In genomic region chr18:26574958-26575864, GRCh38 we compare ENCODE assay signal across 8 cellular contexts. TPM values are rescaled to one million over a fixed set of nuclear protein-coding genes. Genes with fewer than 3 reads are reported as not detected.
DNase-seq lines count a peak whose midpoint lies in the region; ATAC-seq, FAIRE-seq and TF ChIP-seq lines count a peak whose summit lies in the region.

No MANE protein-coding gene starts in this region.

- no peak for DNase-seq in D721Med (ENCODE audit: insufficient read length, low spot score)
- DNase-seq in activated naive CD8-positive, alpha-beta T cell treated with anti-CD3 and anti-CD28 coated beads, Interleukin-2, amount 50 U/mL, for 24 hours, result peak; percentile 8
- DNase-seq in right atrium auricular region (ENCODE audit: low spot score), result no peak
- peak; percentile 41 for DNase-seq in renal cortical epithelial cell (ENCODE audit: low read depth)
- DNase-seq in amniotic stem cell (lab: John Stamatoyannopoulos, UW), result no peak
- DNase-seq in RKO (ENCODE audit: low spot score), result no peak

- H3K27ac ChIP-seq in HUES64 (ENCODE audit: low read depth, low read length) (peak overlapping the region; percentile 22), right atrium auricular region (no peak overlapping the region)

- H3K4me1 ChIP-seq in HUES64 (ENCODE audit: insufficient read depth, low read length) (peaks cover 16% of the 10 kb centered on the region; the same call in 1 of the 2 replicates), right atrium auricular region (peaks cover 0 to 8% of the 10 kb centered on the region in 2 donors)

- H3K4me3 ChIP-seq in HUES64 (ENCODE audit: low read length) (peak overlapping the region; percentile 47), right atrium auricular region (peak overlapping the region; percentile 25 to 51)

- 12% methylated on average over 27 of the region's 27 CpGs for WGBS in HUES64

- H3K36me3 ChIP-seq in HUES64 (ENCODE audit: insufficient read depth, low read length) (no peaks in the 10 kb centered on the region), right atrium auricular region (no peaks in the 10 kb centered on the region)

- peaks cover 47% of the 10 kb centered on the region for H3K27me3 Mint-ChIP-seq in activated naive CD8-positive, alpha-beta T cell treated with anti-CD3 and anti-CD28 coated beads, Interleukin-2, amount 50 U/mL, for 24 hours

- H3K4me1 Mint-ChIP-seq in activated naive CD8-positive, alpha-beta T cell treated with anti-CD3 and anti-CD28 coated beads, Interleukin-2, amount 50 U/mL, for 24 hours, result peaks cover 12% of the 10 kb centered on the region

- no peak for ATAC-seq in activated naive CD8-positive, alpha-beta T cell treated with anti-CD3 and anti-CD28 coated beads, Interleukin-2, amount 50 U/mL, for 24 hours
- ATAC-seq in GM19467 (IDR thresholded peaks at IDR 0.05; ENCODE audit: unreplicated experiment), result no peak

- H3K9ac ChIP-seq in HUES64 (ENCODE audit: low read depth, low read length), result peak overlapping the region; percentile 78

- FAIRE-seq in D721Med (lab: Jason Lieb, UNC), result peak; percentile 25

- H3K4me3 Mint-ChIP-seq in activated naive CD8-positive, alpha-beta T cell treated with anti-CD3 and anti-CD28 coated beads, Interleukin-2, amount 50 U/mL, for 24 hours, result peak overlapping the region; percentile 63

- H3K9me3 ChIP-seq in HUES64 (ENCODE audit: insufficient read depth, low read depth, low read length) (no peaks in the 10 kb centered on the region), right atrium auricular region (no peaks in the 10 kb centered on the region)

- H3K9me3 Mint-ChIP-seq in activated naive CD8-positive, alpha-beta T cell treated with anti-CD3 and anti-CD28 coated beads, Interleukin-2, amount 50 U/mL, for 24 hours, result no peaks in the 10 kb centered on the region

- H3K36me3 Mint-ChIP-seq in activated naive CD8-positive, alpha-beta T cell treated with anti-CD3 and anti-CD28 coated beads, Interleukin-2, amount 50 U/mL, for 24 hours (ENCODE audit: low read depth), result no peaks in the 10 kb centered on the region

- TF ChIP-seq CTCF in D721Med (IDR thresholded peaks at IDR 0.05; ENCODE audit: insufficient read depth, missing control alignments) (no peak), right atrium auricular region (IDR thresholded peaks at IDR 0.05) (no peak)

- H3K27ac Mint-ChIP-seq in activated naive CD8-positive, alpha-beta T cell treated with anti-CD3 and anti-CD28 coated beads, Interleukin-2, amount 50 U/mL, for 24 hours, result no peak overlapping the region

- H3K27me3 ChIP-seq in HUES64 (ENCODE audit: insufficient read depth, low read length) (peaks cover 42% of the 10 kb centered on the region), right atrium auricular region (no peaks in the 10 kb centered on the region)

RNA-seq across cellular contexts. Expression of gene KCTD1, which starts 26.9 kb away (rescaled TPM):
- 12.4 TPM for polyA plus RNA-seq in HUES64 (2013, experiment 1 of 2)
- polyA plus RNA-seq in HUES64 (2013, experiment 2 of 2), result 12.3 TPM
- total RNA-seq in right atrium auricular region (10 to 100 TPM; 35.1 to 44.4 TPM), renal cortical epithelial cell (24.1 and 103 TPM in 2 replicates)

Comparison
In these comparisons a context has a peak if more than half of its experiments do, and no peak if none do; other contexts are left out.
1. DNase-seq: peak in activated naive CD8-positive, alpha-beta T cell treated with anti-CD3 and anti-CD28 coated beads, Interleukin-2, amount 50 U/mL, for 24 hours (single experiment) and renal cortical epithelial cell (single experiment); none in D721Med (single experiment), right atrium auricular region (single experiment), amniotic stem cell (single experiment) and RKO (single experiment).